ENCODE assay signal across 11 cellular contexts in genomic region chr4:47499705-47500104, GRCh38.
DNase-seq lines count a peak whose midpoint lies in the region; ATAC-seq lines count a peak whose summit lies in the region.
"Had no signal": no experiment of that assay in that cellular context is flagged by ENCODE, and none has a peak within 500 bp of the region (broad histone marks: within the 10 kb centered on the region; RNA-seq: fewer than 3 reads in every experiment).

No MANE protein-coding gene starts in this region.

- ATAC-seq in GM18868 (IDR thresholded peaks at IDR 0.05; ENCODE audit: unreplicated experiment), result peak; percentile 53
- ATAC-seq in HG03432 (IDR thresholded peaks at IDR 0.05; ENCODE audit: unreplicated experiment), result peak; percentile 44
- ATAC-seq: K562, WTC11 had no signal

- in situ Hi-C loops in KBM-7 (cut with MboI; ENCODE audit: low pct_unique_long_range_greater_than_20kb, low sequenced_read_pairs), result no loop called here

- DNase-seq in germinal center (ENCODE audit: low spot score) (peak; percentile 39), HuH-7 (ENCODE audit: low spot score) (no peak), KBM-7 (no peak), amniotic stem cell (lab: John Stamatoyannopoulos, UW) (no peak)
- DNase-seq: CD8-positive, alpha-beta memory T cell; NCI-H2171 treated with DMSO at 0.1 percent for 48 hours; testis had no signal
